In the genomic region with DNA sequence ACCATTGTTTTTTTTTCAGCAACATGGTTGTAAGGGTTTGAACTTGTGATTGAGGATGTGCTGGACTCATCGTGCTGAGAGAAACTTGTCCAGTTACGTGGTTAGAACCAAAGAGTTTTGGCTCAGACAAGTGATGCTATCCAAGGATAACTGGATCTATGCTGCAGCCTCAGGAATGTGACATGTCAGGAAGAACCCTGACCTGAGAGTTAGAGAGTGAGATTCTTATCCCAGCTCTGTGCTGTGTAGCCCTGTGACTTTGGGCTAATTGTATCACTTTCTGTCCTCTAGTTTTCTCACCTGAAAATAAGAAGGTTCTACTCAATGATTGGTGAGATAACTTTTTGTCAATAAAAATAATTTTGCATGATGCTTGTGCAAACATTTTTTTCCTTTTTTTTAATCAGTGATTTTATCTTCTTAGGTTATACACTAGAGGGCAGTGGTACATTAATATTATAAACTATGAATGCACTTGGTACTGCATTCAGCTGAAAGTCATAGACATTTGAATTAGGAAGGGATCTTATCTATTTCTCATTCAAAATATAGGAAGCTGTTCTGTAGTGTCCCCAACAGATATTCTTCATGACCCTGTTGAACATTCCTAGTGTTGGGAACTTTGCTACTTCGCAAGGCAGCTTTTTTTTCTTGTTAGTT, we compare ENCODE assay signal across 9 cellular contexts.
DNase-seq lines count a peak whose midpoint lies in the region; ATAC-seq, FAIRE-seq and TF ChIP-seq lines count a peak whose summit lies in the region.
"Had no signal": no experiment of that assay in that cellular context is flagged by ENCODE, and none has a peak within 500 bp of the region (broad histone marks: within the 10 kb centered on the region; RNA-seq: fewer than 3 reads in every experiment).

No MANE protein-coding gene starts in this region.

- no peaks in the 10 kb centered on the region for H3K36me3 ChIP-seq in OCI-LY3 (replicated peaks; ENCODE audit: low read depth, low read length)
- H3K36me3 ChIP-seq: neutrophil had no signal

- peak; percentile 89 for FAIRE-seq in A204.1 (lab: Jason Lieb, UNC)

- peaks cover 10% of the 10 kb centered on the region; the same call in 1 of the 2 replicates for H3K4me1 ChIP-seq in OCI-LY3 (ENCODE audit: low read length)

- no peaks in the 10 kb centered on the region for H4K20me1 ChIP-seq in OCI-LY3 (ENCODE audit: insufficient read depth, low read length)

- no peak overlapping the region for H3K27ac ChIP-seq in OCI-LY3 (ENCODE audit: low read length)
- H3K27ac ChIP-seq in caudate nucleus (ENCODE audit: low read depth, low read length): no peak overlapping the region
- H3K27ac ChIP-seq: neutrophil had no signal

- H3K27me3 ChIP-seq in OCI-LY3 (ENCODE audit: low read depth, low read length): no peaks in the 10 kb centered on the region
- H3K27me3 ChIP-seq: neutrophil had no signal

- no peak overlapping the region for H3K4me2 ChIP-seq in OCI-LY3 (ENCODE audit: low read length)

- H2AFZ ChIP-seq in OCI-LY3 (ENCODE audit: low read depth, low read length): no peak overlapping the region

- no peaks in the 10 kb centered on the region for H3K79me2 ChIP-seq in OCI-LY3 (ENCODE audit: low read length)

- no peak for ATAC-seq in GM21529 (IDR thresholded peaks at IDR 0.05; ENCODE audit: unreplicated experiment)

- H3K4me3 ChIP-seq in OCI-LY3 (ENCODE audit: low read length) (no peak overlapping the region), fibroblast of mammary gland (ENCODE audit: control insufficient read depth, low read depth, low read length) (no peak overlapping the region)

- TF ChIP-seq CTCF in OCI-LY3 (IDR thresholded peaks at IDR 0.05; ENCODE audit: low read depth, low read length) (peak; percentile 52), fibroblast of mammary gland (conservative IDR thresholded peaks at IDR 0.05; ENCODE audit: control insufficient read depth, insufficient read depth, low read depth, low read length) (peak; percentile 27)

- POLR2A ChIA-PET in HEK293T (lab: Yijun Ruan, JAX): no interaction called here

- H3K9ac ChIP-seq in OCI-LY3 (ENCODE audit: low read length): no peak overlapping the region

- CTCF ChIA-PET in HEK293T (lab: Yijun Ruan, JAX): interaction anchor here (0.6 to 1.6 kb wide), 7 partner anchors 14 to 1999 kb away, joined by 3 to 7 read pairs (median 3); no protein-coding TSS in a partner anchor

- H3K9me3 ChIP-seq in OCI-LY3 (ENCODE audit: insufficient read depth, low read length): no peaks in the 10 kb centered on the region
- H3K9me3 ChIP-seq: neutrophil had no signal

- DNase-seq in HEK293T (ENCODE audit: extremely low spot score) (no peak), fibroblast of mammary gland (ENCODE audit: low read depth) (peak; percentile 24), caudate nucleus (lab: John Stamatoyannopoulos, UW) (no peak), cerebellar nuclear complex (lab: John Stamatoyannopoulos, UW) (no peak)
- DNase-seq in stimulated activated CD4-positive, alpha-beta T cell treated with anti-CD3 and anti-CD28 coated beads, Interleukin-15, amount 100 ng/mL, for 24 hours: no peak

TF ChIP-seq in HEK293T, 16 proteins besides CTCF, POLR2A, EP300 and RAD21:
- TF ChIP-seq ZNF384 (IDR thresholded peaks at IDR 0.05): 0 out of 2 replicates have a peak, but pooled peaks have one; percentile 25
- no peak for TF ChIP-seq BHLHE40 (IDR thresholded peaks at IDR 0.05; ENCODE audit: borderline replicate concordance)
TF ChIP-seq in HEK293T: peak in this region for 1.
